ENCODE assay signal across 18 cellular contexts in genomic region chr1:8368956-8369639, GRCh38. TPM values are rescaled to one million over a fixed set of nuclear protein-coding genes. Genes with fewer than 3 reads are reported as not detected.
A peak's percentile ranks its signal among the peaks of the same experiment; 100 is the strongest.
DNase-seq lines count a peak whose midpoint lies in the region; ATAC-seq and TF ChIP-seq lines count a peak whose summit lies in the region.
"Had no signal": no experiment of that assay in that cellular context is flagged by ENCODE, and none has a peak within 500 bp of the region (broad histone marks: within the 10 kb centered on the region; RNA-seq: fewer than 3 reads in every experiment).

No MANE protein-coding gene starts in this region.

- 94% methylated on average over 5 of the region's 5 CpGs for WGBS in SK-N-SH (ENCODE audit: low lambda C conversion rate)
- whole genome bisulfite sequencing in stomach, 5 donors = 64 to 80% (median 70%) methylated on average over 5 of the region's 5 CpGs

- TF ChIP-seq EP300 in SK-N-SH (IDR thresholded peaks at IDR 0.05; ENCODE audit: borderline replicate concordance in 1 of 2, low read depth in 1 of 2, low read length in 1 of 2) (no peak), stomach (IDR thresholded peaks at IDR 0.05) (no peak)

- DNase-seq in SK-N-SH (no peak), WTC11 (ENCODE audit: low spot score) (no peak), stomach (no peak), midbrain (lab: John Stamatoyannopoulos, UW) (no peak)
- DNase-seq in stimulated activated CD4-positive, alpha-beta T cell treated with anti-CD3 and anti-CD28 coated beads, Interleukin-1b, Interleukin-23, amount 100 ng/mL, for 48 hours = no peak
- DNase-seq: activated CD4-positive, alpha-beta T cell treated with anti-CD3 and anti-CD28 coated beads, Interleukin-2, amount 50 U/mL, for 48 hours; cerebellar nuclear complex; effector CD8-positive, alpha-beta T cell; immature natural killer cell; KG1; NCI-H2029; posterior cingulate gyrus; stimulated activated naive CD8-positive, alpha-beta T cell treated with anti-CD3 and anti-CD28 coated beads, Interleukin-15, Interleukin-2, amounts not matched to agents 100 U/mL and 50 U/mL, for 24 hours had no signal

- intact Hi-C loops in stomach (cut with DNase I; ENCODE audit: low total_unique reads) = loop anchor here (10.0 kb wide), 1 partner anchor 56 kb away; no protein-coding TSS in a partner anchor

- H3K9me3 Mint-ChIP-seq in WTC11 = no peaks in the 10 kb centered on the region
- H3K9me3 Mint-ChIP-seq: immature natural killer cell had no signal

- H2AFZ ChIP-seq in SK-N-SH (ENCODE audit: low read depth) = no peak overlapping the region

- H3K4me1 Mint-ChIP-seq in WTC11 = peaks cover 72% of the 10 kb centered on the region

- peaks cover 30% of the 10 kb centered on the region; the same call in 1 of the 2 replicates for H4K20me1 ChIP-seq in SK-N-SH (ENCODE audit: insufficient read depth)

- peaks cover 20% of the 10 kb centered on the region for H3K36me3 Mint-ChIP-seq in WTC11

- H3K27ac ChIP-seq in SK-N-SH (ENCODE audit: low read depth in 2 of 2, low read length in 1 of 2) (no peak overlapping the region), muscle layer of colon (ENCODE audit: low read depth, low read length) (peak overlapping the region; percentile 75), stomach (peak overlapping the region in 3 of 5 donors; percentile 53 to 88 (median 80))
- H3K27ac ChIP-seq: 22Rv1 had no signal

- no peak overlapping the region for H3K4me3 ChIP-seq in SK-N-SH (ENCODE audit: low read depth in 2 of 2, low read length in 1 of 2)
- H3K4me3 ChIP-seq in muscle layer of colon (ENCODE audit: low read depth in 1 of 2, low read length in 2 of 2) = no peak overlapping the region
- H3K4me3 ChIP-seq in stomach = no peak overlapping the region
- H3K4me3 ChIP-seq: lung had no signal

- no peaks in the 10 kb centered on the region for H3K9me2 ChIP-seq in SK-N-SH

- POLR2A ChIA-PET in SK-N-SH (lab: Yijun Ruan, JAX) (no interaction called here), WTC11 (lab: Charles Lee) (no interaction called here)

- no peak for ATAC-seq in SK-N-SH treated with all-trans-retinoic acid at 6 μM for 48 hours
- no peak for ATAC-seq in WTC11
- no peak for ATAC-seq in GM21367 (IDR thresholded peaks at IDR 0.05; ENCODE audit: unreplicated experiment)
- ATAC-seq: stimulated activated naive CD8-positive, alpha-beta T cell treated with anti-CD3 and anti-CD28 coated beads, Interleukin-15, Interleukin-2, amounts not matched to agents 100 U/mL and 50 U/mL, for 24 hours had no signal

- H3K79me2 ChIP-seq in SK-N-SH (ENCODE audit: insufficient read depth) = peaks cover 50% of the 10 kb centered on the region; the same call in 1 of the 2 replicates

- H3K9me3 ChIP-seq in SK-N-SH = no peaks in the 10 kb centered on the region
- H3K9me3 ChIP-seq in muscle layer of colon (ENCODE audit: low read length) = no peaks in the 10 kb centered on the region
- no peaks in the 10 kb centered on the region for H3K9me3 ChIP-seq in stomach

- no peak overlapping the region for H3K4me2 ChIP-seq in SK-N-SH

- no peaks in the 10 kb centered on the region for H3K27me3 ChIP-seq in SK-N-SH (ENCODE audit: insufficient read depth)
- no peaks in the 10 kb centered on the region for H3K27me3 ChIP-seq in muscle layer of colon (ENCODE audit: control insufficient read depth in 1 of 2, insufficient read depth in 2 of 2, low read length in 2 of 2)
- H3K27me3 ChIP-seq in stomach = no peaks in the 10 kb centered on the region

- peaks cover 13% of the 10 kb centered on the region for H3F3A ChIP-seq in SK-N-SH (replicated peaks; ENCODE audit: insufficient read depth)

- no peak overlapping the region for H3K9ac ChIP-seq in SK-N-SH
- H3K9ac ChIP-seq in muscle layer of colon (ENCODE audit: low read length) = no peak overlapping the region

- H3K36me3 ChIP-seq in SK-N-SH (replicated peaks in 1 of 2; ENCODE audit: control insufficient read depth in 1 of 2, insufficient read depth in 2 of 2, low read length in 1 of 2) = peaks cover 3 to 21% of the 10 kb centered on the region in 2 experiments
- H3K36me3 ChIP-seq in muscle layer of colon (ENCODE audit: insufficient read depth, low read length) = peaks cover 16% of the 10 kb centered on the region
- H3K36me3 ChIP-seq in stomach = peaks cover 7 to 38% (median 29%) of the 10 kb centered on the region in 4 donors

- H3K27ac Mint-ChIP-seq in WTC11 = peak overlapping the region; percentile 64

- TF ChIP-seq CTCF in SK-N-SH (IDR thresholded peaks at IDR 0.05) (no peak), WTC11 (IDR thresholded peaks at IDR 0.05) (no peak), stomach (IDR thresholded peaks at IDR 0.05) (no peak)

- TF ChIP-seq POLR2A in stomach (IDR thresholded peaks at IDR 0.05) = no peak

- no peak overlapping the region for H3K4me3 Mint-ChIP-seq in WTC11
- H3K4me3 Mint-ChIP-seq: immature natural killer cell had no signal

- TF ChIP-seq RAD21 in SK-N-SH (IDR thresholded peaks at IDR 0.05; ENCODE audit: low read length) = no peak

- H3K4me1 ChIP-seq in SK-N-SH (ENCODE audit: control insufficient read depth in 1 of 2, insufficient read depth in 2 of 2, low read depth in 1 of 2, low read length in 1 of 2) = peaks cover 39 to 54% of the 10 kb centered on the region in 2 experiments
- peaks cover 94% of the 10 kb centered on the region for H3K4me1 ChIP-seq in muscle layer of colon (ENCODE audit: insufficient read depth, low read length)
- peaks cover 72 to 100% (median 85%) of the 10 kb centered on the region in 4 donors for H3K4me1 ChIP-seq in stomach

- CTCF ChIA-PET in SK-N-SH (lab: Yijun Ruan, JAX) (no interaction called here), WTC11 (lab: Charles Lee) (interaction anchor here (1.1 to 1.8 kb wide), 6 partner anchors 17 to 387 kb away, joined by 3 to 11 read pairs (median 6); no protein-coding TSS in a partner anchor)

- H3K27me3 Mint-ChIP-seq in WTC11 (ENCODE audit: low read depth) = no peaks in the 10 kb centered on the region

TF ChIP-seq in SK-N-SH treated with all-trans-retinoic acid at 6 μM for 48 hours, 23 proteins besides CTCF, POLR2A, EP300 and RAD21:
- TF ChIP-seq ISL1 (CRISPR knock-in tag; IDR thresholded peaks at IDR 0.05) (peak; percentile 14; the same call in 1 of the 2 replicates), ZFP3 (CRISPR knock-in tag; IDR thresholded peaks at IDR 0.05) (no peak)

TF ChIP-seq in SK-N-SH, 30 proteins besides CTCF, POLR2A, EP300 and RAD21:
- no peak for TF ChIP-seq RCOR1 (IDR thresholded peaks at IDR 0.05; ENCODE audit: low read length)

TF ChIP-seq in WTC11, 78 proteins besides CTCF, POLR2A, EP300 and RAD21 (continues in another document):
- TF ChIP-seq PRRX2 (CRISPR knock-in tag; IDR thresholded peaks at IDR 0.05) (no peak), ZNF423 (CRISPR knock-in tag; IDR thresholded peaks at IDR 0.05) (no peak), ZSCAN18 (CRISPR knock-in tag; IDR thresholded peaks at IDR 0.05) (no peak), ZNF416 (CRISPR knock-in tag; IDR thresholded peaks at IDR 0.05) (no peak), OVOL2 (CRISPR knock-in tag; IDR thresholded peaks at IDR 0.05; ENCODE audit: borderline replicate concordance) (no peak), ZNF396 (CRISPR knock-in tag; IDR thresholded peaks at IDR 0.05; ENCODE audit: borderline replicate concordance) (no peak), TCF7 (CRISPR knock-in tag; IDR thresholded peaks at IDR 0.05; ENCODE audit: low read depth) (no peak), FOXK1 (CRISPR knock-in tag; IDR thresholded peaks at IDR 0.05) (no peak), TP53 (CRISPR knock-in tag; IDR thresholded peaks at IDR 0.05) (no peak)
- TF ChIP-seq, protein P1, sequence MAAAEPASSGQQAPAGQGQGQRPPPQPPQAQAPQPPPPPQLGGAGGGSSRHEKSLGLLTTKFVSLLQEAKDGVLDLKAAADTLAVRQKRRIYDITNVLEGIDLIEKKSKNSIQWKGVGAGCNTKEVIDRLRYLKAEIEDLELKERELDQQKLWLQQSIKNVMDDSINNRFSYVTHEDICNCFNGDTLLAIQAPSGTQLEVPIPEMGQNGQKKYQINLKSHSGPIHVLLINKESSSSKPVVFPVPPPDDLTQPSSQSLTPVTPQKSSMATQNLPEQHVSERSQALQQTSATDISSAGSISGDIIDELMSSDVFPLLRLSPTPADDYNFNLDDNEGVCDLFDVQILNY (CRISPR knock-in tag; IDR thresholded peaks at IDR 0.05) = no peak
- TF ChIP-seq, protein P2, sequence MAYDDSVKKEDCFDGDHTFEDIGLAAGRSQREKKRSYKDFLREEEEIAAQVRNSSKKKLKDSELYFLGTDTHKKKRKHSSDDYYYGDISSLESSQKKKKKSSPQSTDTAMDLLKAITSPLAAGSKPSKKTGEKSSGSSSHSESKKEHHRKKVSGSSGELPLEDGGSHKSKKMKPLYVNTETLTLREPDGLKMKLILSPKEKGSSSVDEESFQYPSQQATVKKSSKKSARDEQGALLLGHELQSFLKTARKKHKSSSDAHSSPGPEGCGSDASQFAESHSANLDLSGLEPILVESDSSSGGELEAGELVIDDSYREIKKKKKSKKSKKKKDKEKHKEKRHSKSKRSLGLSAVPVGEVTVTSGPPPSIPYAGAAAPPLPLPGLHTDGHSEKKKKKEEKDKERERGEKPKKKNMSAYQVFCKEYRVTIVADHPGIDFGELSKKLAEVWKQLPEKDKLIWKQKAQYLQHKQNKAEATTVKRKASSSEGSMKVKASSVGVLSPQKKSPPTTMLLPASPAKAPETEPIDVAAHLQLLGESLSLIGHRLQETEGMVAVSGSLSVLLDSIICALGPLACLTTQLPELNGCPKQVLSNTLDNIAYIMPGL (CRISPR knock-in tag; IDR thresholded peaks at IDR 0.05) = no peak
- TF ChIP-seq, protein P3, sequence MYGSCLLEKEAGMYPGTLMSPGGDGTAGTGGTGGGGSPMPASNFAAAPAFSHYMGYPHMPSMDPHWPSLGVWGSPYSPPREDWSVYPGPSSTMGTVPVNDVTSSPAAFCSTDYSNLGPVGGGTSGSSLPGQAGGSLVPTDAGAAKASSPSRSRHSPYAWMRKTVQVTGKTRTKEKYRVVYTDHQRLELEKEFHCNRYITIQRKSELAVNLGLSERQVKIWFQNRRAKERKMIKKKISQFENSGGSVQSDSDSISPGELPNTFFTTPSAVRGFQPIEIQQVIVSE (CRISPR knock-in tag; IDR thresholded peaks at IDR 0.05; ENCODE audit: borderline replicate concordance) = no peak

RNA-seq across cellular contexts. Expression of gene SLC45A1, which starts 51.2 kb away (rescaled TPM):
- polyA plus RNA-seq in SK-N-SH (2012; rRNA removed) (1.4 and 2.5 TPM in 2 replicates), stomach (1 to 10 TPM; 1.1 to 2.5 (median 1.6) TPM)
- 1.1 and 2.0 TPM in 2 replicates for polyA plus RNA-seq in SK-N-SH (2012; cell fraction: cytosol; rRNA removed)
- polyA plus RNA-seq in SK-N-SH (2012; cell fraction: nucleus; rRNA removed) = 4.1 and 4.3 TPM in 2 replicates
- total RNA-seq in WTC11 (2021) (2.0 to 2.3 TPM (median 2.3 TPM) in 3 replicates), stomach (1 to 10 TPM in 2 of 5 donors, not detected in 3; 2.4 to 3.0 TPM)

Comparison
In these comparisons a context has a peak if more than half of its experiments do, and no peak if none do; other contexts are left out.
1. H3K27ac ChIP-seq: peak in muscle layer of colon (single experiment) and stomach (3 of 5); none in SK-N-SH (0 of 2).